ENCODE assay signal across 14 cellular contexts in the genomic region with DNA sequence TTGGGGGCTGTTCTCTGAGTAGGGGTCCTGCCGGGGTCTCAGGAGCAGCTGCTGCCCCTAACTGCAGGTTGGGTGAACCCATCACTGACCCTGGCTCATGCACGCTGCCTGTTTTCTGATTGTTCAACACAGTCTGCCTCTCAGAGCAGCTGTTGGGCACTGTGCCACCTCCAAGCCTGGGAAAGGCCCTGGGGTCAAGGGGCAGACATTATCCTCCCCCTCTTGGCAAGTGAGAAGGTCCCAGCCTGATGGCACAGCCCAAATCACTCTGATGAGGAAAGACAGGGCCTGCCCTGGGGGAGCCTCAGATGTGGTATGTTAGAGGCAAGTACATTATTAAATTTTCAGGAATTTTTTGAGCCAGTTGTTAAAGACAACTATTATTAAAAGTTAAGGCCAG. TPM values are rescaled to one million over a fixed set of nuclear protein-coding genes. Genes with fewer than 3 reads are reported as not detected.
"Had no signal": no experiment of that assay in that cellular context is flagged by ENCODE, and none has a peak within 500 bp of the region (broad histone marks: within the 10 kb centered on the region; RNA-seq: fewer than 3 reads in every experiment).

No MANE protein-coding gene starts in this region.

- H3K9me3 ChIP-seq: adrenal gland, ovary, spleen, suprapubic skin had no signal

- H3K4me1 ChIP-seq: adrenal gland had no signal

- H3K36me3 ChIP-seq: adrenal gland, ovary had no signal

- H3K4me3 ChIP-seq: adrenal gland, ovary, spleen, suprapubic skin had no signal

- DNase-seq: activated B cell treated with CpG ODN at 0.5 μM for 24 hours; activated CD4-positive, alpha-beta T cell treated with anti-CD3 and anti-CD28 coated beads, Interleukin-2, amount 10 ng/mL, durations not matched to agents 7 days and 5 days; activated naive CD4-positive, alpha-beta T cell treated with anti-CD3 and anti-CD28 coated beads, Interleukin-2, amount 10 ng/mL, durations not matched to agents 7 days and 5 days; adrenal gland; mesendoderm; spleen; stimulated activated CD4-positive, alpha-beta T cell treated with anti-CD3 and anti-CD28 coated beads, Interleukin-2, amount 100 ng/mL, for 24 hours; stimulated activated naive CD8-positive, alpha-beta T cell treated with anti-CD3 and anti-CD28 coated beads, Interleukin-15, Interleukin-2, amounts not matched to agents 100 U/mL and 50 U/mL, for 24 hours had no signal

- H3K27me3 ChIP-seq: adrenal gland, ovary, spleen, suprapubic skin had no signal

- ATAC-seq: stimulated activated naive CD8-positive, alpha-beta T cell treated with anti-CD3 and anti-CD28 coated beads, Interleukin-15, Interleukin-2, amounts not matched to agents 100 U/mL and 50 U/mL, for 24 hours had no signal

- H3K27ac ChIP-seq: adrenal gland, ovary, suprapubic skin had no signal

RNA-seq across cellular contexts. Expression of gene GNAT1, which starts 14.1 kb away (rescaled TPM):
- total RNA-seq: activated B cell treated with CpG ODN at 0.5 μM for 24 hours; activated CD4-positive, alpha-beta T cell treated with anti-CD3 and anti-CD28 coated beads, Interleukin-2, amount 10 ng/mL, durations not matched to agents 7 days and 5 days; activated T-helper 2 cell treated with anti-CD3 and anti-CD28 coated beads, Interferon-gamma antibody, Interleukin-2, Interleukin-4, amounts not matched to agents 10 μg/mL and 5 μg/mL and 100 μg/mL, durations not matched to agents 14 hours and 24 hours and 36 hours; adrenal gland; epithelial cell of proximal tubule; neural crest cell; ovary; ureter had no signal
- polyA plus RNA-seq: adrenal gland, ovary had no signal

RNA-seq across cellular contexts. Expression of gene SEMA3F, which starts 22.2 kb away (rescaled TPM):
- total RNA-seq: activated B cell treated with CpG ODN at 0.5 μM for 24 hours; activated CD4-positive, alpha-beta T cell treated with anti-CD3 and anti-CD28 coated beads, Interleukin-2, amount 10 ng/mL, durations not matched to agents 7 days and 5 days had no signal

RNA-seq across cellular contexts. Expression of gene SLC38A3, which starts 27.7 kb away (rescaled TPM):
- total RNA-seq: activated B cell treated with CpG ODN at 0.5 μM for 24 hours; activated CD4-positive, alpha-beta T cell treated with anti-CD3 and anti-CD28 coated beads, Interleukin-2, amount 10 ng/mL, durations not matched to agents 7 days and 5 days; activated T-helper 2 cell treated with anti-CD3 and anti-CD28 coated beads, Interferon-gamma antibody, Interleukin-2, Interleukin-4, amounts not matched to agents 10 μg/mL and 5 μg/mL and 100 μg/mL, durations not matched to agents 14 hours and 24 hours and 36 hours; epithelial cell of proximal tubule; spleen had no signal
